ENCODE assay signal across 30 cellular contexts in genomic region chr17:1340371-1340770, GRCh38.
"Had no signal": no experiment of that assay in that cellular context is flagged by ENCODE, and none has a peak within 500 bp of the region (broad histone marks: within the 10 kb centered on the region; RNA-seq: fewer than 3 reads in every experiment).

No MANE protein-coding gene starts in this region.

- H3K27me3 Mint-ChIP-seq: activated CD8-positive, alpha-beta memory T cell treated with anti-CD3 and anti-CD28 coated beads, Interleukin-2, amount 10 ng/mL, durations not matched to agents 7 days and 5 days; activated naive CD8-positive, alpha-beta T cell; activated T-helper 17 cell treated with anti-CD3 and anti-CD28 coated beads, Interleukin-2, amount 50 U/mL, for 72 hours; brain; T-cell had no signal

- H3K27ac Mint-ChIP-seq: activated CD8-positive, alpha-beta memory T cell treated with anti-CD3 and anti-CD28 coated beads, Interleukin-2, amount 10 ng/mL, durations not matched to agents 7 days and 5 days; activated naive CD4-positive, alpha-beta T cell treated with anti-CD3 and anti-CD28 coated beads for 36 hours; activated naive CD8-positive, alpha-beta T cell; activated T-helper 17 cell treated with anti-CD3 and anti-CD28 coated beads, Interleukin-2, amount 50 U/mL, for 72 hours; T-cell had no signal

- H3K9me3 ChIP-seq: SJSA1 had no signal

- DNase-seq: activated CD4-positive, alpha-beta T cell treated with anti-CD3 and anti-CD28 coated beads for 4 hours; activated CD8-positive, alpha-beta memory T cell treated with anti-CD3 and anti-CD28 coated beads, Interleukin-2, amount 10 ng/mL, durations not matched to agents 7 days and 5 days; activated gamma-delta T cell; activated naive CD4-positive, alpha-beta T cell treated with anti-CD3 and anti-CD28 coated beads for 36 hours; activated T-cell treated with anti-CD3 and anti-CD28 coated beads, Interleukin-2, amount 50 U/mL, for 48 hours; amygdala; MV-4-11; NCI-H1092 treated with DMSO at 0.1 percent for 48 hours; NCI-H1417 treated with DMSO at 0.1 percent for 48 hours; NCI-H1694; NCI-H2029; NCI-H2107; NCI-H2171 treated with DMSO at 0.1 percent for 48 hours; NCI-H226; NCI-H510A; NCI-H526 treated with DMSO at 0.1 percent for 48 hours; NK-92 treated with Interleukin-12 subunit alpha and Interleukin-12 subunit beta, amount 100 ng/mL, for 24 hours; OCI-M1; RPMI8226; SHP77; T-cell; T-helper 2 cell had no signal

- H3K27me3 ChIP-seq: SJSA1 had no signal

- H3K4me1 Mint-ChIP-seq: activated T-helper 17 cell treated with anti-CD3 and anti-CD28 coated beads, Interleukin-2, amount 50 U/mL, for 72 hours had no signal

- H3K9me3 Mint-ChIP-seq: activated naive CD4-positive, alpha-beta T cell treated with anti-CD3 and anti-CD28 coated beads for 36 hours; activated T-helper 17 cell treated with anti-CD3 and anti-CD28 coated beads, Interleukin-2, amount 50 U/mL, for 72 hours; T-cell had no signal

- H3K4me3 ChIP-seq: SJSA1 had no signal

- H3K4me2 ChIP-seq: KMS-11 had no signal

- H3K4me1 ChIP-seq: SJSA1 had no signal

- ATAC-seq: activated CD4-positive, CD25-positive, alpha-beta regulatory T cell treated with anti-CD3 and anti-CD28 coated beads, Interleukin-2, amount 50 U/mL, for 24 hours; activated CD8-positive, alpha-beta memory T cell treated with anti-CD3 and anti-CD28 coated beads, Interleukin-2, amount 10 ng/mL, durations not matched to agents 7 days and 5 days; activated T-helper 17 cell treated with anti-CD3 and anti-CD28 coated beads, Interleukin-2, amount 50 U/mL, for 72 hours; Panc1 had no signal

- H3K27ac ChIP-seq: KMS-11, SJSA1, VCaP had no signal

- H3K4me3 Mint-ChIP-seq: activated CD8-positive, alpha-beta memory T cell treated with anti-CD3 and anti-CD28 coated beads, Interleukin-2, amount 10 ng/mL, durations not matched to agents 7 days and 5 days; activated naive CD4-positive, alpha-beta T cell treated with anti-CD3 and anti-CD28 coated beads for 36 hours; activated naive CD8-positive, alpha-beta T cell; activated T-helper 17 cell treated with anti-CD3 and anti-CD28 coated beads, Interleukin-2, amount 50 U/mL, for 72 hours; brain; T-cell had no signal
